In genomic region chrX:16807548-16807947, GRCh38 we compare ENCODE assay signal across 10 cellular contexts. TPM values are rescaled to one million over a fixed set of nuclear protein-coding genes. Genes with fewer than 3 reads are reported as not detected.
A peak's percentile ranks its signal among the peaks of the same experiment; 100 is the strongest.
DNase-seq lines count a peak whose midpoint lies in the region; ATAC-seq and TF ChIP-seq lines count a peak whose summit lies in the region.
"Had no signal": no experiment of that assay in that cellular context is flagged by ENCODE, and none has a peak within 500 bp of the region (broad histone marks: within the 10 kb centered on the region; RNA-seq: fewer than 3 reads in every experiment).

No MANE protein-coding gene starts in this region.

- peaks cover 6% of the 10 kb centered on the region for H3K36me3 Mint-ChIP-seq in activated CD4-positive, alpha-beta T cell treated with anti-CD3 and anti-CD28 coated beads for 36 hours (ENCODE audit: low read depth)
- peaks cover 23% of the 10 kb centered on the region for H3K36me3 Mint-ChIP-seq in activated T-helper 17 cell treated with anti-CD3 and anti-CD28 coated beads, Interleukin-2, amount 50 U/mL, for 72 hours (ENCODE audit: low read depth)

- no peak for ATAC-seq in activated CD4-positive, alpha-beta T cell treated with anti-CD3 and anti-CD28 coated beads for 36 hours
- ATAC-seq in activated T-helper 17 cell treated with anti-CD3 and anti-CD28 coated beads, Interleukin-2, amount 50 U/mL, for 72 hours (replicated peaks): no peak
- ATAC-seq in HG03439 (IDR thresholded peaks at IDR 0.05; ENCODE audit: unreplicated experiment) (no peak), GM18505 (IDR thresholded peaks at IDR 0.05; ENCODE audit: unreplicated experiment) (no peak)

- intact Hi-C loops in activated CD4-positive, alpha-beta T cell treated with anti-CD3 and anti-CD28 coated beads for 36 hours (cut with DNase I, micrococcal nuclease): no loop called here
- intact Hi-C loops in transverse colon (cut with DNase I; ENCODE audit: low total_unique reads): no loop called here

- H3K4me1 Mint-ChIP-seq in activated CD4-positive, alpha-beta T cell treated with anti-CD3 and anti-CD28 coated beads for 36 hours: peaks cover 15% of the 10 kb centered on the region
- H3K4me1 Mint-ChIP-seq in activated T-helper 17 cell treated with anti-CD3 and anti-CD28 coated beads, Interleukin-2, amount 50 U/mL, for 72 hours: peaks cover 5% of the 10 kb centered on the region

- peaks cover 6 to 15% (median 11%) of the 10 kb centered on the region in 4 donors for H3K4me1 ChIP-seq in transverse colon

- DNase-seq in activated CD4-positive, alpha-beta T cell treated with anti-CD3 and anti-CD28 coated beads for 36 hours: no peak
- DNase-seq in activated CD4-positive, alpha-beta T cell treated with anti-CD3 and anti-CD28 coated beads for 48 hours: no peak
- peak; percentile 71 for DNase-seq in iPS-NIHi7 (ENCODE audit: extremely low spot score)
- DNase-seq in transverse colon: no peak
- DNase-seq in NCI-H526 treated with DMSO at 0.1 percent for 48 hours (lab: John Stamatoyannopoulos, UW): no peak
- DNase-seq: activated T-cell treated with anti-CD3 and anti-CD28 coated beads, Interleukin-2, amount 50 U/mL, for 48 hours; NCI-H1694 had no signal

- POLR2A ChIA-PET in activated CD4-positive, alpha-beta T cell treated with anti-CD3 and anti-CD28 coated beads for 36 hours (lab: Charles Lee): interaction anchor here (0.8 kb wide), 1 partner anchor 43 kb away, joined by 3 read pairs; no protein-coding TSS in a partner anchor

- TF ChIP-seq CTCF in transverse colon (IDR thresholded peaks at IDR 0.05): peak in 2 of 5 experiments; percentile 27

- no peak for TF ChIP-seq EP300 in transverse colon (IDR thresholded peaks at IDR 0.05; ENCODE audit: low read depth)

- H3K4me3 ChIP-seq in transverse colon: peak overlapping the region in 2 of 4 donors; percentile 5 to 32

- no peak for TF ChIP-seq POLR2A in transverse colon (IDR thresholded peaks at IDR 0.05)
- no peak for TF ChIP-seq POLR2A in GM18505 (IDR thresholded peaks at IDR 0.05; ENCODE audit: borderline replicate concordance, extremely low read depth, insufficient read depth, insufficient read length)

- peak overlapping the region; percentile 37 for H3K27ac Mint-ChIP-seq in activated CD4-positive, alpha-beta T cell treated with anti-CD3 and anti-CD28 coated beads for 36 hours
- H3K27ac Mint-ChIP-seq in activated T-helper 17 cell treated with anti-CD3 and anti-CD28 coated beads, Interleukin-2, amount 50 U/mL, for 72 hours: peak overlapping the region; percentile 38

- CTCF ChIA-PET in activated CD4-positive, alpha-beta T cell treated with anti-CD3 and anti-CD28 coated beads for 36 hours (lab: Charles Lee): interaction anchor here (1.0 kb wide), 1 partner anchor 10 kb away, joined by 4 read pairs; no protein-coding TSS in a partner anchor

- in situ Hi-C loops in transverse colon (cut with MboI; ENCODE audit: low pct_ligation_motif_present in 1 of 4, low pct_unique_long_range_greater_than_20kb in 1 of 4, low sequenced_read_pairs in 3 of 4): no loop called here

- no peaks in the 10 kb centered on the region for H3K27me3 Mint-ChIP-seq in activated CD4-positive, alpha-beta T cell treated with anti-CD3 and anti-CD28 coated beads for 36 hours
- no peaks in the 10 kb centered on the region for H3K27me3 Mint-ChIP-seq in activated T-helper 17 cell treated with anti-CD3 and anti-CD28 coated beads, Interleukin-2, amount 50 U/mL, for 72 hours

- H3K27me3 ChIP-seq in transverse colon: no peaks in the 10 kb centered on the region

- H3K9me3 Mint-ChIP-seq in activated CD4-positive, alpha-beta T cell treated with anti-CD3 and anti-CD28 coated beads for 36 hours (ENCODE audit: low read depth): no peaks in the 10 kb centered on the region
- no peaks in the 10 kb centered on the region for H3K9me3 Mint-ChIP-seq in activated T-helper 17 cell treated with anti-CD3 and anti-CD28 coated beads, Interleukin-2, amount 50 U/mL, for 72 hours

- H3K27ac ChIP-seq in transverse colon: peak overlapping the region; percentile 50 to 66 (median 62)

- H3K4me3 Mint-ChIP-seq in activated CD4-positive, alpha-beta T cell treated with anti-CD3 and anti-CD28 coated beads for 36 hours: no peak overlapping the region
- no peak overlapping the region for H3K4me3 Mint-ChIP-seq in activated T-helper 17 cell treated with anti-CD3 and anti-CD28 coated beads, Interleukin-2, amount 50 U/mL, for 72 hours

- no peaks in the 10 kb centered on the region for H3K9me3 ChIP-seq in transverse colon

- H3K36me3 ChIP-seq in transverse colon: no peaks in the 10 kb centered on the region

RNA-seq across cellular contexts. Expression of gene TXLNG, which starts 21.3 kb away (rescaled TPM):
- 10 to 100 TPM; 17.3 to 21.4 TPM for total RNA-seq in activated CD4-positive, alpha-beta T cell treated with anti-CD3 and anti-CD28 coated beads for 36 hours
- total RNA-seq in activated T-helper 17 cell treated with anti-CD3 and anti-CD28 coated beads, Interleukin-2, amount 50 U/mL, for 72 hours: 10 to 100 TPM; 10.0 to 15.7 TPM
- 10 to 100 TPM in 2 of 4 donors, 1 to 10 TPM in 2; 3.4 to 24.7 (median 12.4) TPM for total RNA-seq in transverse colon
